In the genomic region with DNA sequence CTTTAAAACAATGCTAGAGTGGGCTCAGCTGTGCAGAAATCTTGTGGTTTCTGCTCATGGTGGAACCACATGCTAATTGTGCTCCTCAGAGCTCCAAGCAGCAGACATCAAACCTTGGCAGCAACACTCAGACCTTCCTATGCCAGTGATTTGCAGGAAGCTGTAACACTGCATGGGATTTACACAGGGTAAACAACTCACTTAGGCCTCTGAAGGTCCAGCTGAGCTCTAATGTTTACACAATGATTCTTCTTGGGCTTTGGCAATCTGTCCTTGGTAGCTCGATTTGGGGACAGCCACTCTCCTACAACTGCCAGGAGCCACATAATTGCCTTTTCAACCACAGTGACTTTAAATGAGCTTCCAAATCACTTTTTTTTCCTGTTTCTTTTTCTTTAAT, we compare ENCODE assay signal across 13 cellular contexts.
DNase-seq lines count a peak whose midpoint lies in the region; ATAC-seq, FAIRE-seq and TF ChIP-seq lines count a peak whose summit lies in the region.
"Had no signal": no experiment of that assay in that cellular context is flagged by ENCODE, and none has a peak within 500 bp of the region (broad histone marks: within the 10 kb centered on the region; RNA-seq: fewer than 3 reads in every experiment).

No MANE protein-coding gene starts in this region.

- H3K4me3 ChIP-seq in HepG2 (replicated peaks in 1 of 3; ENCODE audit: insufficient read depth in 1 of 3, low read depth in 2 of 3, low read length in 3 of 3) = no peak overlapping the region
- H3K4me3 ChIP-seq in upper lobe of right lung = no peak overlapping the region
- H3K4me3 ChIP-seq in neural progenitor cell = no peak overlapping the region

- H3K9ac ChIP-seq in HepG2 (ENCODE audit: insufficient read depth, low read depth, low read length) (no peak overlapping the region), neural progenitor cell (no peak overlapping the region)

- H3K79me2 ChIP-seq in HepG2 (ENCODE audit: insufficient read depth, low read length) (no peaks in the 10 kb centered on the region), neural progenitor cell (ENCODE audit: low read depth) (no peaks in the 10 kb centered on the region)

- TF ChIP-seq EP300 in HepG2 (IDR thresholded peaks at IDR 0.05; ENCODE audit: low read depth in 2 of 2, low read length in 2 of 2) (peak in 1 of 2 experiments; percentile 76; a peak in 2 of 4 replicates), HepG2 (CRISPR knock-in tag; IDR thresholded peaks at IDR 0.05; ENCODE audit: borderline replicate concordance) (peak; percentile 31; the same call in 1 of the 2 replicates)

- H3K4me2 ChIP-seq in HepG2 (ENCODE audit: low read depth, low read length) (peak overlapping the region; percentile 41), neural progenitor cell (no peak overlapping the region)

- H3K36me3 ChIP-seq in HepG2 (replicated peaks in 1 of 2; ENCODE audit: control insufficient read depth in 1 of 2, insufficient read depth in 2 of 2, low read length in 2 of 2) = peaks cover 12 to 31% of the 10 kb centered on the region in 2 experiments; a peak in 4 of 5 replicates
- no peaks in the 10 kb centered on the region for H3K36me3 ChIP-seq in upper lobe of right lung
- no peaks in the 10 kb centered on the region for H3K36me3 ChIP-seq in neural progenitor cell

- H3K27ac ChIP-seq in HepG2 (ENCODE audit: extremely low read length, insufficient read depth, low read length) = peak overlapping the region; percentile 48
- peak overlapping the region; percentile 67 for H3K27ac ChIP-seq in upper lobe of right lung
- no peak overlapping the region for H3K27ac ChIP-seq in neural progenitor cell

- no peaks in the 10 kb centered on the region for H3K36me3 Mint-ChIP-seq in neural progenitor cell
- H3K36me3 Mint-ChIP-seq: activated naive CD4-positive, alpha-beta T cell treated with anti-CD3 and anti-CD28 coated beads, Interleukin-2, amount 50 U/mL, for 24 hours had no signal

- ATAC-seq in HepG2 (peak; percentile 98), upper lobe of right lung (peak; percentile 85)

- DNase-seq in SHP77 (lab: John Stamatoyannopoulos, UW) (peak; percentile 41 to 45), SHP77 treated with DMSO at 0.1 percent for 48 hours (lab: John Stamatoyannopoulos, UW) (no peak), astrocyte of the hippocampus (ENCODE audit: low read depth, low spot score) (peak; percentile 71), HepG2 (ENCODE audit: low spot score) (peak; percentile 91), upper lobe of right lung (no peak), neural progenitor cell (ENCODE audit: low spot score) (no peak), erythroblast (lab: John Stamatoyannopoulos, UW) (no peak), mesenteric fat pad (ENCODE audit: low spot score) (no peak)
- DNase-seq: ACHN; activated CD4-positive, alpha-beta T cell treated with anti-CD3 and anti-CD28 coated beads, Interleukin-2, amount 50 U/mL, for 4 hours; retina had no signal

- no peak overlapping the region for H3K27ac Mint-ChIP-seq in neural progenitor cell
- H3K27ac Mint-ChIP-seq: activated naive CD4-positive, alpha-beta T cell treated with anti-CD3 and anti-CD28 coated beads, Interleukin-2, amount 50 U/mL, for 24 hours had no signal

- in situ Hi-C loops in HepG2 (cut with HindIII; ENCODE audit: extremely low pct_ligation_motif_present, low pct_unique_long_range_greater_than_20kb) = no loop called here

- no TSS peak for BruUV-seq in HepG2 (replicated peaks; lab: Mats Ljungman, UMichigan)

- 0% methylated on average over 1 of the region's 1 CpG for WGBS in HepG2 (ENCODE audit: low lambda C conversion rate)

- peak; percentile 97 for FAIRE-seq in HepG2 (lab: Jason Lieb, UNC)
- FAIRE-seq: keratinocyte had no signal

- TF ChIP-seq CTCF in HepG2 (CRISPR knock-in tag; IDR thresholded peaks at IDR 0.05) (no peak), upper lobe of right lung (IDR thresholded peaks at IDR 0.05) (no peak), neural progenitor cell (IDR thresholded peaks at IDR 0.05) (no peak)

- H3K4me1 ChIP-seq in HepG2 (ENCODE audit: insufficient read depth, low read length) (peaks cover 35% of the 10 kb centered on the region), upper lobe of right lung (peaks cover 35% of the 10 kb centered on the region), neural progenitor cell (no peaks in the 10 kb centered on the region)

- CTCF ChIA-PET in HepG2 (lab: Yijun Ruan, JAX; ENCODE audit: low intra/inter-chr PET ratio, low total read pairs) = no interaction called here

- H3K27me3 Mint-ChIP-seq in neural progenitor cell (ENCODE audit: insufficient read depth, low read depth) = peaks cover 8% of the 10 kb centered on the region
- H3K27me3 Mint-ChIP-seq: activated naive CD4-positive, alpha-beta T cell treated with anti-CD3 and anti-CD28 coated beads, Interleukin-2, amount 50 U/mL, for 24 hours had no signal

- peaks cover 14% of the 10 kb centered on the region for H3K4me1 Mint-ChIP-seq in neural progenitor cell
- H3K4me1 Mint-ChIP-seq: activated naive CD4-positive, alpha-beta T cell treated with anti-CD3 and anti-CD28 coated beads, Interleukin-2, amount 50 U/mL, for 24 hours had no signal

- TF ChIP-seq RAD21 in HepG2 (CRISPR knock-in tag; IDR thresholded peaks at IDR 0.05) = no peak

- no peaks in the 10 kb centered on the region for H3K9me3 Mint-ChIP-seq in neural progenitor cell
- H3K9me3 Mint-ChIP-seq: activated naive CD4-positive, alpha-beta T cell treated with anti-CD3 and anti-CD28 coated beads, Interleukin-2, amount 50 U/mL, for 24 hours had no signal

- H4K20me1 ChIP-seq in HepG2 (ENCODE audit: insufficient read depth, low read length) (no peaks in the 10 kb centered on the region), neural progenitor cell (ENCODE audit: low read depth) (peaks cover 5% of the 10 kb centered on the region)

- H3K9me3 ChIP-seq in HepG2 (ENCODE audit: low read length) (no peaks in the 10 kb centered on the region), upper lobe of right lung (no peaks in the 10 kb centered on the region), neural progenitor cell (ENCODE audit: low read depth) (no peaks in the 10 kb centered on the region)

- H3K4me3 Mint-ChIP-seq in neural progenitor cell = no peak overlapping the region
- H3K4me3 Mint-ChIP-seq: activated naive CD4-positive, alpha-beta T cell treated with anti-CD3 and anti-CD28 coated beads, Interleukin-2, amount 50 U/mL, for 24 hours had no signal

- no peaks in the 10 kb centered on the region for H3K27me3 ChIP-seq in HepG2 (ENCODE audit: control insufficient read depth in 1 of 2, insufficient read depth in 2 of 2, low read length in 2 of 2)
- no peaks in the 10 kb centered on the region for H3K27me3 ChIP-seq in upper lobe of right lung
- no peaks in the 10 kb centered on the region for H3K27me3 ChIP-seq in neural progenitor cell

- POLR2A ChIA-PET in HepG2 (lab: Yijun Ruan, JAX) = interaction anchor here (1.0 kb wide), 2 partner anchors 16 to 25 kb away, joined by 3 read pairs; no protein-coding TSS in a partner anchor

- peak in 1 of 2 experiments; percentile 53; a peak in 1 of 4 replicates for TF ChIP-seq POLR2A in HepG2 (IDR thresholded peaks at IDR 0.05; ENCODE audit: insufficient read depth in 1 of 2, low read depth in 2 of 2, low read length in 2 of 2)
- no peak for TF ChIP-seq POLR2A in erythroblast (IDR thresholded peaks at IDR 0.05; ENCODE audit: low read length)

- no peaks in the 10 kb centered on the region for H3F3A ChIP-seq in neural progenitor cell (ENCODE audit: low read depth)

- intact Hi-C loops in HepG2 (cut with micrococcal nuclease; ENCODE audit: unreplicated experiment) (no loop called here), upper lobe of right lung (cut with DNase I) (no loop called here)

- no peak overlapping the region for H2AFZ ChIP-seq in HepG2 (ENCODE audit: low read length)
- no peak overlapping the region for H2AFZ ChIP-seq in neural progenitor cell (replicated peaks)

TF ChIP-seq in HepG2, 621 proteins besides CTCF, POLR2A, EP300 and RAD21 (continues in another document):
- TF ChIP-seq FOXK2 (IDR thresholded peaks at IDR 0.05) (peak; percentile 83), FOXK1 (CRISPR knock-in tag; IDR thresholded peaks at IDR 0.05; ENCODE audit: borderline replicate concordance, low read depth) (peak; percentile 77; the same call in 1 of the 2 replicates), HNF4G (IDR thresholded peaks at IDR 0.05; ENCODE audit: borderline replicate concordance, low read depth, low read length) (no peak), HNF4G (CRISPR knock-in tag; IDR thresholded peaks at IDR 0.05; ENCODE audit: borderline replicate concordance, low read depth) (no peak), CENPX (CRISPR knock-in tag; IDR thresholded peaks at IDR 0.05) (no peak), FOXA1 (IDR thresholded peaks at IDR 0.05) (peak; percentile 84), FOXA1 (CRISPR knock-in tag; IDR thresholded peaks at IDR 0.05) (peak; percentile 97), TMF1 (CRISPR knock-in tag; IDR thresholded peaks at IDR 0.05; ENCODE audit: low read depth) (no peak), ATF1 (CRISPR knock-in tag; IDR thresholded peaks at IDR 0.05) (no peak), JUND (CRISPR knock-in tag; IDR thresholded peaks at IDR 0.05) (peak; percentile 18; the same call in 1 of the 2 replicates), ZNF790 (CRISPR knock-in tag; IDR thresholded peaks at IDR 0.05; ENCODE audit: borderline replicate concordance) (no peak), ARID2 (CRISPR knock-in tag; IDR thresholded peaks at IDR 0.05; ENCODE audit: borderline replicate concordance) (no peak), HMG20A (CRISPR knock-in tag; IDR thresholded peaks at IDR 0.05; ENCODE audit: borderline replicate concordance) (peak; percentile 85; the same call in 1 of the 2 replicates), NCOA1 (CRISPR knock-in tag; IDR thresholded peaks at IDR 0.05) (no peak), SMAD3 (CRISPR knock-in tag; IDR thresholded peaks at IDR 0.05) (peak; percentile 76; the same call in 1 of the 2 replicates), ZNF274 (CRISPR knock-in tag; IDR thresholded peaks at IDR 0.05) (no peak), SALL1 (CRISPR knock-in tag; IDR thresholded peaks at IDR 0.05) (peak; percentile 72), ZNF484 (CRISPR knock-in tag; IDR thresholded peaks at IDR 0.05; ENCODE audit: borderline replicate concordance, low read depth) (no peak), NFRKB (IDR thresholded peaks at IDR 0.05) (no peak)
- TF ChIP-seq, protein P1, sequence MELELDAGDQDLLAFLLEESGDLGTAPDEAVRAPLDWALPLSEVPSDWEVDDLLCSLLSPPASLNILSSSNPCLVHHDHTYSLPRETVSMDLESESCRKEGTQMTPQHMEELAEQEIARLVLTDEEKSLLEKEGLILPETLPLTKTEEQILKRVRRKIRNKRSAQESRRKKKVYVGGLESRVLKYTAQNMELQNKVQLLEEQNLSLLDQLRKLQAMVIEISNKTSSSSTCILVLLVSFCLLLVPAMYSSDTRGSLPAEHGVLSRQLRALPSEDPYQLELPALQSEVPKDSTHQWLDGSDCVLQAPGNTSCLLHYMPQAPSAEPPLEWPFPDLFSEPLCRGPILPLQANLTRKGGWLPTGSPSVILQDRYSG (CRISPR knock-in tag; IDR thresholded peaks at IDR 0.05) = no peak

Comparison
In these comparisons a context has a peak if more than half of its experiments do, and no peak if none do; other contexts are left out.
1. DNase-seq: peak in SHP77 (2 of 2), astrocyte of the hippocampus (single experiment) and HepG2 (single experiment); none in SHP77 treated with DMSO at 0.1 percent for 48 hours (single experiment), upper lobe of right lung (single experiment), neural progenitor cell (single experiment), erythroblast (0 of 2) and mesenteric fat pad (single experiment).